8 cellular contexts compared by ENCODE assay signal in the genomic region with DNA sequence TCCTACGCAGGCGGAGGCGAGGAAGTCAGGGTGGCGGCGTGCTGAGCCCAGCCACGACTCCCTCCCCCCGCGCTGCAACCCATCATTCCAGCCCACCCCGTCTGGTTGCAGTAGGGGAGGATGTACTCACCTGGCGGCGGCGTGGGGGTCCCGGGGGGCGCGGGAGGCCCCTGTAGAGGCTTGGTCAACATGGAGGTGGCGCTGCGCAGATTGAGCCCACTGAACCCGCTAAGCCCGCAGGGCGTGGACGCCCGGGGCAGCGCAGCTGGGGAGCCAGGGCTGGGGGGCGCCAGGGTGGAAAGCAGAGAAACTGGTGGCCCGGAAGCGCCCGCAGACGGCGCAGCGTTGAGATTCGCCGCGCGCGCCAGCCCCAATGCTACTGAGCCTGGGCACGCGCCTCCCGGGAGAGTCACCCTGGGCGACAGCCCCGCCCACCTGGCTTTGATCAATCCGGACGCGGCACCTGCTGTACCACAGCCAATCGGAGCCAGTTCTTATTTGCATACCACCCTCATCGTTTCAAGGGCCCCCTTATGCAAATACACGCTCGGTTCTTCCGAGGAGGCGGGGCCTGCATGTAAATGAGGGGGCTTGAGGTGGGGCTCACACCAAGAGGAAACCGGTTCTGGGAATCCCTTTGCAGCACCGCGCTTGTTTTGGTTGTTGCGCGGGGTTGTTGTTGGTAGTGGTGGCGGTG. TPM values are rescaled to one million over a fixed set of nuclear protein-coding genes. Genes with fewer than 3 reads are reported as not detected.
A peak's percentile ranks its signal among the peaks of the same experiment; 100 is the strongest.
DNase-seq lines count a peak whose midpoint lies in the region; ATAC-seq lines count a peak whose summit lies in the region.

A gene (minus strand): TSS at position 381 of the 697 bp plus-strand sequence. CDS start 190 bp downstream, at position 191.

- ATAC-seq in HG03442 (IDR thresholded peaks at IDR 0.05; ENCODE audit: unreplicated experiment) = peak; percentile 70

- DNase-seq in Ammon's horn (ENCODE audit: low spot score) (peak; percentile 90), GM19238 (ENCODE audit: insufficient read length, low spot score) (peak; percentile 72), NCI-H510A treated with DMSO at 0.1 percent for 48 hours (lab: John Stamatoyannopoulos, UW) (peak; percentile 93), cerebellum (ENCODE audit: low spot score) (peak; percentile 92), kidney tubule cell (ENCODE audit: low spot score) (peak; percentile 93)
- peak; percentile 88 for DNase-seq in activated CD4-positive, alpha-beta T cell treated with anti-CD3 and anti-CD28 coated beads for 1 hour
- peak; percentile 60 to 83 (median 76) for DNase-seq in stimulated activated CD4-positive, alpha-beta T cell treated with anti-CD3 and anti-CD28 coated beads, Interleukin-1b, Interleukin-23, amount 100 ng/mL, for 24 hours (ENCODE audit: low read depth in 4 of 4, low spot score in 1 of 4)

RNA-seq across cellular contexts. Expression of the gene that starts here (rescaled TPM):
- 5.9 TPM for total RNA-seq in cerebellum

Comparison
In these comparisons a context has a peak if more than half of its experiments do, and no peak if none do; other contexts are left out.
1. Peak in every context shown above with its lines: DNase-seq and ATAC-seq.